25 cellular contexts compared by ENCODE assay signal in genomic region chr11:36840378-36840777, GRCh38.
"Had no signal": no experiment of that assay in that cellular context is flagged by ENCODE, and none has a peak within 500 bp of the region (broad histone marks: within the 10 kb centered on the region; RNA-seq: fewer than 3 reads in every experiment).

No MANE protein-coding gene starts in this region.

- DNase-seq: IMR-90, Karpas-422, KG1, MG63, NCI-H1092, NCI-H1105 treated with DMSO at 0.1 percent for 48 hours, NCI-H1417 treated with DMSO at 0.1 percent for 48 hours, NCI-H146, NCI-H1694 treated with DMSO at 0.1 percent for 48 hours, NCI-H1930, NCI-H2081, NCI-H2107, NCI-H226, NCI-H446, NCI-H510A, NCI-H524 treated with DMSO at 0.1 percent for 48 hours, NCI-H69, NCI-H774, PC-3, SHP77, SK-N-SH, SW 1271 had no signal

- FAIRE-seq: HepG2 had no signal

- ATAC-seq: HepG2, Panc1, PC-3 had no signal

- H3K9me3 ChIP-seq: MG63, SK-N-SH had no signal

- H3K4me3 ChIP-seq: MG63 had no signal

- H3K4me2 ChIP-seq: SK-N-SH had no signal

- H3K36me3 ChIP-seq: MG63 had no signal

- H3K27ac ChIP-seq: RWPE1 had no signal

- H3K9ac ChIP-seq: SK-N-SH had no signal
